In genomic region chr18:25435462-25435782, GRCh38 we compare ENCODE assay signal across 29 cellular contexts.
"Had no signal": no experiment of that assay in that cellular context is flagged by ENCODE, and none has a peak within 500 bp of the region (broad histone marks: within the 10 kb centered on the region; RNA-seq: fewer than 3 reads in every experiment).

No MANE protein-coding gene starts in this region.

- H3K9me3 ChIP-seq: adrenal gland, ascending aorta had no signal

- H3K4me1 ChIP-seq: adrenal gland, ascending aorta had no signal

- H3K36me3 ChIP-seq: adrenal gland, ascending aorta, cardiac muscle cell had no signal

- DNase-seq: activated B cell treated with CpG ODN at 0.5 μM for 24 hours; activated CD4-positive, alpha-beta memory T cell treated with anti-CD3 and anti-CD28 coated beads for 36 hours; activated CD4-positive, alpha-beta T cell treated with anti-CD3 and anti-CD28 coated beads for 4 hours; activated CD4-positive, alpha-beta T cell treated with anti-CD3 and anti-CD28 coated beads, Interleukin-2, amount 10 ng/mL, durations not matched to agents 24 days and 14 days; activated CD4-positive, alpha-beta T cell treated with anti-CD3 and anti-CD28 coated beads, Interleukin-2, amount 50 U/mL, for 1 hour; activated CD4-positive, alpha-beta T cell treated with anti-CD3 and anti-CD28 coated beads, Interleukin-2, amount 50 U/mL, for 4 hours; activated CD4-positive, CD25-positive, alpha-beta regulatory T cell treated with anti-CD3 and anti-CD28 coated beads, Interleukin-2, amount 50 U/mL, for 72 hours; activated CD8-positive, alpha-beta memory T cell treated with anti-CD3 and anti-CD28 coated beads, Interleukin-2, amount 50 U/mL, for 4 hours; activated CD8-positive, alpha-beta T cell treated with anti-CD3 and anti-CD28 coated beads for 36 hours; activated effector memory CD4-positive, alpha-beta T cell treated with anti-CD3 and anti-CD28 coated beads, Interleukin-2, amount 50 U/mL, for 16 hours; activated gamma-delta T cell treated with Interleukin-2 at 50 U/mL for 16 hours; activated naive CD4-positive, alpha-beta T cell; activated naive CD4-positive, alpha-beta T cell treated with anti-CD3 and anti-CD28 coated beads for 36 hours; activated naive CD4-positive, alpha-beta T cell treated with anti-CD3 and anti-CD28 coated beads, Interleukin-2, amount 50 U/mL, for 16 hours; activated naive CD8-positive, alpha-beta T cell treated with anti-CD3 and anti-CD28 coated beads for 36 hours; activated T-cell treated with anti-CD3 and anti-CD28 coated beads for 4 hours; activated T-cell treated with anti-CD3 and anti-CD28 coated beads, Interleukin-2, amount 50 U/mL, for 1 hour; activated T-cell treated with anti-CD3 and anti-CD28 coated beads, Interleukin-2, amount 50 U/mL, for 4 hours; activated T-cell treated with anti-CD3 and anti-CD28 coated beads, Interleukin-2, amount 50 U/mL, for 72 hours; adrenal gland; amniotic stem cell; caudate nucleus; cerebellar nuclear complex; T-helper 1 cell; T-helper 2 cell; T-helper 9 cell had no signal

- H3K27me3 ChIP-seq: adrenal gland, ascending aorta, cardiac muscle cell had no signal

- H3K27ac ChIP-seq: adrenal gland, ascending aorta, cardiac muscle cell, VCaP had no signal

- H3K4me3 ChIP-seq: adrenal gland, ascending aorta, cardiac muscle cell had no signal
